ENCODE assay signal across 13 cellular contexts in genomic region chr2:178114462-178114861, GRCh38. TPM values are rescaled to one million over a fixed set of nuclear protein-coding genes. Genes with fewer than 3 reads are reported as not detected.
A peak's percentile ranks its signal among the peaks of the same experiment; 100 is the strongest.
DNase-seq lines count a peak whose midpoint lies in the region; ATAC-seq and TF ChIP-seq lines count a peak whose summit lies in the region.
"Had no signal": no experiment of that assay in that cellular context is flagged by ENCODE, and none has a peak within 500 bp of the region (broad histone marks: within the 10 kb centered on the region; RNA-seq: fewer than 3 reads in every experiment).

No MANE protein-coding gene starts in this region.

- H3K4me3 Mint-ChIP-seq in activated CD4-positive, alpha-beta memory T cell treated with anti-CD3 and anti-CD28 coated beads for 36 hours = no peak overlapping the region

- H3K36me3 Mint-ChIP-seq in activated CD4-positive, alpha-beta memory T cell treated with anti-CD3 and anti-CD28 coated beads for 36 hours = peaks cover 9% of the 10 kb centered on the region

- CTCF ChIA-PET in activated CD4-positive, alpha-beta memory T cell treated with anti-CD3 and anti-CD28 coated beads for 36 hours (lab: Charles Lee) = interaction anchor here (3.0 kb wide), 1 partner anchor 18 kb away, joined by 11 read pairs; no protein-coding TSS in a partner anchor

- peak overlapping the region; percentile 13 for H3K27ac Mint-ChIP-seq in activated CD4-positive, alpha-beta memory T cell treated with anti-CD3 and anti-CD28 coated beads for 36 hours

- H3K4me3 ChIP-seq in GM12864 (ENCODE audit: low read depth, low read length) = peak overlapping the region; percentile 16; the same call in 1 of the 2 replicates
- H3K4me3 ChIP-seq: left ventricle myocardium inferior had no signal

- intact Hi-C loops in activated CD4-positive, alpha-beta memory T cell treated with anti-CD3 and anti-CD28 coated beads for 36 hours (cut with micrococcal nuclease) = loop anchor here (5.0 to 10.0 kb wide), 3 partner anchors 283 to 950 kb away; no protein-coding TSS in a partner anchor
- intact Hi-C loops in Right ventricle myocardium superior (cut with DNase I) = loop anchor here (5.0 to 10.0 kb wide), 2 partner anchors 80 to 298 kb away; partner anchors contain the start of gene OSBPL6

- POLR2A ChIA-PET in activated CD4-positive, alpha-beta memory T cell treated with anti-CD3 and anti-CD28 coated beads for 36 hours (lab: Charles Lee) = no interaction called here

- no peak for TF ChIP-seq CTCF in GM12864 (IDR thresholded peaks at IDR 0.05; ENCODE audit: low read depth, low read length, missing control alignments)

- no peaks in the 10 kb centered on the region for H3K9me3 Mint-ChIP-seq in activated CD4-positive, alpha-beta memory T cell treated with anti-CD3 and anti-CD28 coated beads for 36 hours

- DNase-seq in GM12864 (ENCODE audit: low read depth) (no peak), Right ventricle myocardium superior (no peak), cerebellar nuclear complex (lab: John Stamatoyannopoulos, UW) (no peak), NCI-H748 (lab: John Stamatoyannopoulos, UW; ENCODE audit: unreplicated experiment) (no peak)
- DNase-seq in activated CD4-positive, alpha-beta memory T cell treated with anti-CD3 and anti-CD28 coated beads for 36 hours = no peak
- DNase-seq in effector CD4-positive, alpha-beta T cell = no peak
- DNase-seq: activated naive CD4-positive, alpha-beta T cell; left ventricle myocardium inferior; NCI-H1105 treated with DMSO at 0.1 percent for 48 hours; stomach had no signal

- H3K4me1 Mint-ChIP-seq in activated CD4-positive, alpha-beta memory T cell treated with anti-CD3 and anti-CD28 coated beads for 36 hours (ENCODE audit: low read depth) = peaks cover 36% of the 10 kb centered on the region

- ATAC-seq in GM19397 (IDR thresholded peaks at IDR 0.05; ENCODE audit: unreplicated experiment) (peak; percentile 31), HG03025 (IDR thresholded peaks at IDR 0.05; ENCODE audit: low FRiP score, unreplicated experiment) (peak; percentile 68), Right ventricle myocardium superior (ENCODE audit: poor library complexity) (no peak)
- ATAC-seq: HCT116 had no signal

- no peaks in the 10 kb centered on the region for H3K27me3 Mint-ChIP-seq in activated CD4-positive, alpha-beta memory T cell treated with anti-CD3 and anti-CD28 coated beads for 36 hours

RNA-seq across cellular contexts. Expression of gene RBM45, which starts 2.2 kb away (rescaled TPM):
- 10 to 100 TPM; 12.2 to 12.5 TPM for total RNA-seq in activated CD4-positive, alpha-beta memory T cell treated with anti-CD3 and anti-CD28 coated beads for 36 hours
- 4.9 TPM for total RNA-seq in Right ventricle myocardium superior

RNA-seq across cellular contexts. Expression of gene PDE11A, which starts 41.9 kb away (rescaled TPM):
- total RNA-seq in activated CD4-positive, alpha-beta memory T cell treated with anti-CD3 and anti-CD28 coated beads for 36 hours = not detected
- total RNA-seq in Right ventricle myocardium superior = 2.2 TPM
